ENCODE assay signal across 1 cellular context in the genomic region with DNA sequence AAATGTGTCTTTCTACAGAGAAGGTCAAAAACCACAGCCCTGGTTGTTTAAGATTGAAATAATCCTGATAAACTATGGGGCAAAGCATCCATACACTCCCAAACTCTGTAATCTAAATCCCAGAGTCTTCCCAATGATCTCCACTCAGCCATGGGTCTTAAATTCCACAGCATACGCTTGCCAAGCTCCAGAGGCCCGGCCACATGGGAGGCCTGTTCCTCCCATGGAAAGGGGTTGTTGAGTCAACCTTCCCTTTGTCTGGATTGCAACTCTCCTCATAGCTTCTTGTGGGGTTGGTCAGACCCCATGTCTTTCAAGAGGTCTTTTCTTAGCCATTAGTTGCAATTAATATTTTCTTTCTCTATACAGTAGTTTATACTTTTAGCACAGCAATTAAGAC.
TF ChIP-seq lines count a peak whose summit lies in the region.

No MANE protein-coding gene starts in this region.

TF ChIP-seq in HCT116, 20 proteins besides CTCF, POLR2A, EP300 and RAD21 (continued from another document):
- TF ChIP-seq, protein P1, sequence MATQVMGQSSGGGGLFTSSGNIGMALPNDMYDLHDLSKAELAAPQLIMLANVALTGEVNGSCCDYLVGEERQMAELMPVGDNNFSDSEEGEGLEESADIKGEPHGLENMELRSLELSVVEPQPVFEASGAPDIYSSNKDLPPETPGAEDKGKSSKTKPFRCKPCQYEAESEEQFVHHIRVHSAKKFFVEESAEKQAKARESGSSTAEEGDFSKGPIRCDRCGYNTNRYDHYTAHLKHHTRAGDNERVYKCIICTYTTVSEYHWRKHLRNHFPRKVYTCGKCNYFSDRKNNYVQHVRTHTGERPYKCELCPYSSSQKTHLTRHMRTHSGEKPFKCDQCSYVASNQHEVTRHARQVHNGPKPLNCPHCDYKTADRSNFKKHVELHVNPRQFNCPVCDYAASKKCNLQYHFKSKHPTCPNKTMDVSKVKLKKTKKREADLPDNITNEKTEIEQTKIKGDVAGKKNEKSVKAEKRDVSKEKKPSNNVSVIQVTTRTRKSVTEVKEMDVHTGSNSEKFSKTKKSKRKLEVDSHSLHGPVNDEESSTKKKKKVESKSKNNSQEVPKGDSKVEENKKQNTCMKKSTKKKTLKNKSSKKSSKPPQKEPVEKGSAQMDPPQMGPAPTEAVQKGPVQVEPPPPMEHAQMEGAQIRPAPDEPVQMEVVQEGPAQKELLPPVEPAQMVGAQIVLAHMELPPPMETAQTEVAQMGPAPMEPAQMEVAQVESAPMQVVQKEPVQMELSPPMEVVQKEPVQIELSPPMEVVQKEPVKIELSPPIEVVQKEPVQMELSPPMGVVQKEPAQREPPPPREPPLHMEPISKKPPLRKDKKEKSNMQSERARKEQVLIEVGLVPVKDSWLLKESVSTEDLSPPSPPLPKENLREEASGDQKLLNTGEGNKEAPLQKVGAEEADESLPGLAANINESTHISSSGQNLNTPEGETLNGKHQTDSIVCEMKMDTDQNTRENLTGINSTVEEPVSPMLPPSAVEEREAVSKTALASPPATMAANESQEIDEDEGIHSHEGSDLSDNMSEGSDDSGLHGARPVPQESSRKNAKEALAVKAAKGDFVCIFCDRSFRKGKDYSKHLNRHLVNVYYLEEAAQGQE (IDR thresholded peaks at IDR 0.05; ENCODE audit: low read depth), result no peak
- TF ChIP-seq ZFX (IDR thresholded peaks at IDR 0.05), result no peak
- TF ChIP-seq ELF1 (IDR thresholded peaks at IDR 0.05; ENCODE audit: borderline replicate concordance, low read depth), result no peak
- TF ChIP-seq FOSL1 (IDR thresholded peaks at IDR 0.05; ENCODE audit: low read depth), result no peak
- TF ChIP-seq MAX (IDR thresholded peaks at IDR 0.05), result no peak
- no peak for TF ChIP-seq JUND (IDR thresholded peaks at IDR 0.05)
- no peak for TF ChIP-seq ATF3 (IDR thresholded peaks at IDR 0.05)
- TF ChIP-seq EZH2 (IDR thresholded peaks at IDR 0.05), result no peak
TF ChIP-seq in HCT116: peak in this region for 0.
